30 cellular contexts compared by ENCODE assay signal in the genomic region with DNA sequence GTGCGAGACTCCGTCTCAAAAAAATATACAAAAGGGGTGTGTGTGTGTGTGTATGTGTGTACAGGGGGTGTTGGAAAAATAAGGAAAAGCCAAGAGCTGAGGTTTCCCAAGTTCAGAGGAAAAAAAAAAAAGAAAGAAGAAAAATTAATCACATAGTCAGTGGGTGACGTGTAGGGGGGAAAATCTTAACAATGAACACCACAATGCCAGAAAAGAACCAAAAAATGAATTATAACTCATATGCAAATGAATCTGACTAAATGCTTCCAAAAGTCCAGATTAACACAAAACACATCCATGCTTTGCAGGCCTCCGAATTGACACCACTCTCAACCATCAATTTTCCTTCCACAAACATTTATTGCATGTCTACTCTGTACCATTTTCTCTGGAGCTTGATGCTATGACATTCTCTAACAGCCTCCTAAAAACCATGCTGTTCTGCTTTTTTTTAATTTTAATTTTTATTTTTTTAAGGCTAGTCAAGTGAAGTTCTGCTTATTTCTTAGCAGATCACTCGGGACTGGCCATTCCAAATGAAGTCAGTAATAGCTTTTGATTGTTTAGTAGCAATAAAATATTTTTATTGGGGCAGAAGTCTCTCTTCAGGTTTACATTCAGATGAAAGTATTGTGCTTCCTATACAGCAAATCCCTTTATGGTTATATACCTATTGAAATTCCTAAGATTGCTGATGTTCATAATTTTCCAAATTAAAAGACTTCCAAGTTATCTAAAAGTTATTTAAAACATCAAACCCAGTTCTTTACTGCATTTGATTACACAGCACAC.
DNase-seq lines count a peak whose midpoint lies in the region; ATAC-seq and TF ChIP-seq lines count a peak whose summit lies in the region.
"Had no signal": no experiment of that assay in that cellular context is flagged by ENCODE, and none has a peak within 500 bp of the region (broad histone marks: within the 10 kb centered on the region; RNA-seq: fewer than 3 reads in every experiment).

No MANE protein-coding gene starts in this region.

- H3K4me3 ChIP-seq in LNCaP clone FGC (ENCODE audit: low read depth, low read length), result no peak overlapping the region
- H3K4me3 ChIP-seq in stomach, result no peak overlapping the region
- H3K4me3 ChIP-seq: BLaER1 treated with 17β-estradiol and CSF1 and Interleukin-3, amounts not matched to agents 10 nM and 100 nM; GM12878; HAP-1; PC-9; SJCRH30 had no signal

- peaks cover 23% of the 10 kb centered on the region for H3K36me3 Mint-ChIP-seq in activated T-cell treated with anti-CD3 and anti-CD28 coated beads, Interleukin-2, amount 50 U/mL, for 24 hours (ENCODE audit: low read depth)
- peaks cover 15% of the 10 kb centered on the region for H3K36me3 Mint-ChIP-seq in activated naive CD8-positive, alpha-beta T cell treated with anti-CD3 and anti-CD28 coated beads, Interleukin-2, amount 50 U/mL, for 24 hours (ENCODE audit: low read depth)
- H3K36me3 Mint-ChIP-seq in stimulated activated naive CD8-positive, alpha-beta T cell treated with anti-CD3 and anti-CD28 coated beads, Interleukin-15, Interleukin-2, amounts not matched to agents 100 ng/mL and 50 ng/mL, for 24 hours (ENCODE audit: low read depth), result peaks cover 26% of the 10 kb centered on the region

- H3K36me3 ChIP-seq in stomach, result no peaks in the 10 kb centered on the region
- H3K36me3 ChIP-seq: HAP-1, SJCRH30 had no signal

- H3K27me3 ChIP-seq in stomach, result no peaks in the 10 kb centered on the region
- H3K27me3 ChIP-seq: BLaER1 treated with 17β-estradiol and CSF1 and Interleukin-3, amounts not matched to agents 10 nM and 100 nM; SJCRH30 had no signal

- no peaks in the 10 kb centered on the region for H3K4me1 ChIP-seq in stomach
- H3K4me1 ChIP-seq: BLaER1 treated with 17β-estradiol and CSF1 and Interleukin-3, amounts not matched to agents 10 nM and 100 nM had no signal

- peak; percentile 81 for ATAC-seq in activated naive CD8-positive, alpha-beta T cell treated with anti-CD3 and anti-CD28 coated beads, Interleukin-2, amount 50 U/mL, for 24 hours
- ATAC-seq: GM12878, Right ventricle myocardium inferior, SK-N-SH treated with all-trans-retinoic acid at 6 μM for 48 hours had no signal

- no peak for TF ChIP-seq POLR2A in stomach (IDR thresholded peaks at IDR 0.05)

- WGBS in stomach, 5 donors, result 93 to 96% (median 93%) methylated on average over 5 of the region's 5 CpGs

- no peak overlapping the region for H3K4me3 Mint-ChIP-seq in activated T-cell treated with anti-CD3 and anti-CD28 coated beads, Interleukin-2, amount 50 U/mL, for 24 hours
- H3K4me3 Mint-ChIP-seq in activated naive CD8-positive, alpha-beta T cell treated with anti-CD3 and anti-CD28 coated beads, Interleukin-2, amount 50 U/mL, for 24 hours, result peak overlapping the region; percentile 34
- no peak overlapping the region for H3K4me3 Mint-ChIP-seq in stimulated activated naive CD8-positive, alpha-beta T cell treated with anti-CD3 and anti-CD28 coated beads, Interleukin-15, Interleukin-2, amounts not matched to agents 100 ng/mL and 50 ng/mL, for 24 hours
- H3K4me3 Mint-ChIP-seq: CD4-positive, alpha-beta T cell; HFFc6 had no signal

- TF ChIP-seq EP300 in stomach (IDR thresholded peaks at IDR 0.05), result no peak

- H3K9me3 ChIP-seq in stomach, result no peaks in the 10 kb centered on the region
- H3K9me3 ChIP-seq: BLaER1 treated with 17β-estradiol and CSF1 and Interleukin-3, amounts not matched to agents 10 nM and 100 nM; HAP-1; SJCRH30 had no signal

- H3K4me1 Mint-ChIP-seq in activated T-cell treated with anti-CD3 and anti-CD28 coated beads, Interleukin-2, amount 50 U/mL, for 24 hours (ENCODE audit: low read depth), result peaks cover 29% of the 10 kb centered on the region
- peaks cover 41% of the 10 kb centered on the region for H3K4me1 Mint-ChIP-seq in activated naive CD8-positive, alpha-beta T cell treated with anti-CD3 and anti-CD28 coated beads, Interleukin-2, amount 50 U/mL, for 24 hours
- H3K4me1 Mint-ChIP-seq in stimulated activated naive CD8-positive, alpha-beta T cell treated with anti-CD3 and anti-CD28 coated beads, Interleukin-15, Interleukin-2, amounts not matched to agents 100 ng/mL and 50 ng/mL, for 24 hours (ENCODE audit: low read depth), result peaks cover 44% of the 10 kb centered on the region

- peak overlapping the region; percentile 51 for H3K27ac Mint-ChIP-seq in activated T-cell treated with anti-CD3 and anti-CD28 coated beads, Interleukin-2, amount 50 U/mL, for 24 hours
- H3K27ac Mint-ChIP-seq in activated naive CD8-positive, alpha-beta T cell treated with anti-CD3 and anti-CD28 coated beads, Interleukin-2, amount 50 U/mL, for 24 hours, result peak overlapping the region; percentile 83
- peak overlapping the region; percentile 94 for H3K27ac Mint-ChIP-seq in stimulated activated naive CD8-positive, alpha-beta T cell treated with anti-CD3 and anti-CD28 coated beads, Interleukin-15, Interleukin-2, amounts not matched to agents 100 ng/mL and 50 ng/mL, for 24 hours
- H3K27ac Mint-ChIP-seq: CD4-positive, alpha-beta T cell; HFFc6 had no signal

- H3K27me3 Mint-ChIP-seq in activated T-cell treated with anti-CD3 and anti-CD28 coated beads, Interleukin-2, amount 50 U/mL, for 24 hours, result no peaks in the 10 kb centered on the region
- no peaks in the 10 kb centered on the region for H3K27me3 Mint-ChIP-seq in activated naive CD8-positive, alpha-beta T cell treated with anti-CD3 and anti-CD28 coated beads, Interleukin-2, amount 50 U/mL, for 24 hours
- H3K27me3 Mint-ChIP-seq in stimulated activated naive CD8-positive, alpha-beta T cell treated with anti-CD3 and anti-CD28 coated beads, Interleukin-15, Interleukin-2, amounts not matched to agents 100 ng/mL and 50 ng/mL, for 24 hours, result no peaks in the 10 kb centered on the region
- H3K27me3 Mint-ChIP-seq: CD4-positive, alpha-beta T cell had no signal

- intact Hi-C loops in stomach (cut with DNase I; ENCODE audit: low total_unique reads), result no loop called here

- H3K27ac ChIP-seq in stomach, result no peak overlapping the region
- H3K27ac ChIP-seq: BLaER1 treated with 17β-estradiol and CSF1 and Interleukin-3, amounts not matched to agents 10 nM and 100 nM; PC-9; SJCRH30 had no signal

- H3K9me3 Mint-ChIP-seq in activated T-cell treated with anti-CD3 and anti-CD28 coated beads, Interleukin-2, amount 50 U/mL, for 24 hours, result no peaks in the 10 kb centered on the region
- H3K9me3 Mint-ChIP-seq in activated naive CD8-positive, alpha-beta T cell treated with anti-CD3 and anti-CD28 coated beads, Interleukin-2, amount 50 U/mL, for 24 hours, result no peaks in the 10 kb centered on the region
- H3K9me3 Mint-ChIP-seq in stimulated activated naive CD8-positive, alpha-beta T cell treated with anti-CD3 and anti-CD28 coated beads, Interleukin-15, Interleukin-2, amounts not matched to agents 100 ng/mL and 50 ng/mL, for 24 hours, result no peaks in the 10 kb centered on the region
- H3K9me3 Mint-ChIP-seq: CD4-positive, alpha-beta T cell; HFFc6 had no signal

- DNase-seq in activated T-cell treated with anti-CD3 and anti-CD28 coated beads, Interleukin-2, amount 50 U/mL, for 24 hours, result no peak
- no peak for DNase-seq in activated T-cell treated with anti-CD3 and anti-CD28 coated beads, Interleukin-2, amount 50 U/mL, for 48 hours
- DNase-seq in LNCaP clone FGC (ENCODE audit: low read depth) (peak; percentile 47), stomach (no peak), NCI-H187 (lab: John Stamatoyannopoulos, UW) (no peak), NAMALWA (ENCODE audit: low spot score) (no peak)
- no peak for DNase-seq in activated naive CD8-positive, alpha-beta T cell treated with anti-CD3 and anti-CD28 coated beads, Interleukin-2, amount 50 U/mL, for 24 hours
- DNase-seq: 8988T; ACHN; AML-193; CD4-positive, alpha-beta T cell; GOT3; HFFc6; KBM-7; MM.1S; NCI-H1048; NCI-H1417; NCI-H1694 treated with DMSO at 0.1 percent for 48 hours; NCI-H2171 treated with DMSO at 0.1 percent for 48 hours; NCI-H345; NCI-H510A treated with DMSO at 0.1 percent for 48 hours; NCI-H774; PC-9; SJCRH30 had no signal

- no peak for TF ChIP-seq CTCF in LNCaP clone FGC (IDR thresholded peaks at IDR 0.05; ENCODE audit: control insufficient read depth, extremely low read depth, insufficient read depth)
- TF ChIP-seq CTCF in stomach (IDR thresholded peaks at IDR 0.05), result no peak
